Comparison of ENCODE assay signal across 8 cellular contexts in the genomic region with DNA sequence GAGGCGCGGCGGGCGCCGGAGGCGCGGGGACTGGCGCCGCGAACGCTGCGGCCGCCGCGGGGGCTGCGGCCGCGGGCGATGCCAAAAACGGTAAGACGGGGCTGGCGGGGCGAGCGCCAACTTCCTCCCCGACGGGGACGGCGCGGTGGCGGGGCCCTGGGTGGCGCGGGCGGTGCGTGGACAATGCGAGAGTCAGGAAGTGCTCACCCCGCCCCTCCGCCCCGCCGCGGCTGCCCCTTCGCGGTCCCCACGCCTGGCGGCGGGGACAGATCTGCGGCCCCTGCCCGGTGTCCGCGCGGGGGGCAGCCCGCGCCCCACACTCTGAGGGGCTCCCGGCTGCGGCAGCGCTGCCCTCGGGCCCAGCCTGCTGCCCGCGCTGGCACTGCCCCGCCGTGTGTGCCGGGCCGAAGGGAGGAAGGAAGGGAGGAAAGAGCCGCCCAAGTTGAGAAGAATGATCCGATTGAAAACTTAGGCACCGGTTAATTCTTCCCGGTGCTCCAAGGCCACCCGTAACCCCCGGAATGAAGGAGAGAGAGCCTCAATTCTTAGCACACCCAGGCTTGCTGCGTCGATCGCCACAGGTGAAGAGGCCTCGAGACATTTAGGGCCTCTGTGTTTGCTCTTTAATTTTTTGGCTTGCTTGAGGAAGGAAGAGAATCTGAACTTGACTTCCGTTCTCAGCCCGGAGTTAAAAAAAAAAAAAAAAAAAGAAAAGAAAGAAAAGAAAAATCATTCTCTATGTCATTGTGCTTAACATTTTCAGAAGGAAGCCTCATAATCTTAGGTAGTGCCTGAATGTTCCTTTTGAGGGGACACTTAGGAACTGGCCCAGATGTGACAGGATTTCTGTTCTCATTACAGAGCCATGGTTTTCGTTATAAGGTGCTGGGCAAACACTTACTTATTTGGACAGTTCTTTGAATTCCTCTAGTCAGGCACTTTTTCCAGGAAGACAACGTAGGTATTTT. TPM values are rescaled to one million over a fixed set of nuclear protein-coding genes. Genes with fewer than 3 reads are reported as not detected.
DNase-seq lines count a peak whose midpoint lies in the region; ATAC-seq, FAIRE-seq and TF ChIP-seq lines count a peak whose summit lies in the region.

No MANE protein-coding gene starts in this region.

- no peaks in the 10 kb centered on the region for H3K79me2 ChIP-seq in K562 (ENCODE audit: control insufficient read depth, insufficient read depth, low read length)

- H3K27ac ChIP-seq in K562 (ENCODE audit: extremely low read depth, low read depth, low read length) (no peak overlapping the region), iPS DF 6.9 (ENCODE audit: low read length) (no peak overlapping the region)

- H2AFZ ChIP-seq in K562 (ENCODE audit: low read depth, low read length): peak overlapping the region; percentile 89

- ATAC-seq in GM19351 (IDR thresholded peaks at IDR 0.05; ENCODE audit: unreplicated experiment) (peak; percentile 34), HG03460 (IDR thresholded peaks at IDR 0.05; ENCODE audit: unreplicated experiment) (peak; percentile 33), K562 (peak; percentile 77), sciatic nerve (peak; percentile 22)

- no peak for TF ChIP-seq RAD21 in K562 (CRISPR knock-in tag; conservative IDR thresholded peaks at IDR 0.05 in 1 of 2, IDR thresholded peaks at IDR 0.05 in 1 of 2)

- no peak for TF ChIP-seq EP300 in K562 (IDR thresholded peaks at IDR 0.05; ENCODE audit: low read length)

- TF ChIP-seq POLR2A in K562 (conservative IDR thresholded peaks at IDR 0.05): no peak

- 4% methylated on average over 43 of the region's 76 CpGs for WGBS in K562 (ENCODE audit: insufficient coverage, low coverage, missing lambda C conversion rate)
- no CpG with 5 or more reads among the region's 76 CpGs for whole genome bisulfite sequencing in iPS DF 6.9 (ENCODE audit: insufficient coverage, insufficient read length)

- H3K36me3 ChIP-seq in BE2C: no peaks in the 10 kb centered on the region
- no peaks in the 10 kb centered on the region for H3K36me3 ChIP-seq in K562 (ENCODE audit: control insufficient read depth, insufficient read depth, low read length)
- no peaks in the 10 kb centered on the region for H3K36me3 ChIP-seq in iPS DF 6.9 (ENCODE audit: control insufficient read depth, insufficient read depth, low read length)

- H3K4me2 ChIP-seq in K562 (ENCODE audit: insufficient read depth, low read length): peak overlapping the region; percentile 71

- DNase-seq in BE2C (peak; percentile 27), T-helper 1 cell (peak; percentile 50 to 67 (median 53)), K562 (ENCODE audit: extremely low read depth in 1 of 4, low spot score in 3 of 4) (peak; percentile 41 to 60 (median 50)), iPS DF 6.9 (ENCODE audit: low read depth, low spot score) (no peak), sciatic nerve (ENCODE audit: low spot score) (peak; percentile 81), RCC 7860 (ENCODE audit: low spot score) (no peak)

- FAIRE-seq in K562 (lab: Jason Lieb, UNC) (peak; percentile 11), RCC 7860 (lab: Jason Lieb, UNC) (no peak)

- H3K9ac ChIP-seq in K562 (ENCODE audit: insufficient read depth in 1 of 2, low read depth in 2 of 2, low read length in 2 of 2): peak overlapping the region; percentile 46 to 91; a peak in 3 of 4 replicates

- BruUV-seq in K562 (replicated peaks; lab: Mats Ljungman, UMichigan): TSS peak; percentile 48

- peaks cover 3% of the 10 kb centered on the region; the same call in 1 of the 2 replicates for H4K20me1 ChIP-seq in K562 (replicated peaks; ENCODE audit: control insufficient read depth, insufficient read depth, low read length)

- H3K27me3 ChIP-seq in BE2C (peaks cover 20% of the 10 kb centered on the region), K562 (ENCODE audit: control insufficient read depth in 2 of 2, insufficient read depth in 2 of 2, low read length in 2 of 2) (peaks cover 4 to 15% of the 10 kb centered on the region in 2 experiments; a peak in 4 of 5 replicates), iPS DF 6.9 (ENCODE audit: control insufficient read depth, insufficient read depth, low read length) (no peaks in the 10 kb centered on the region)

- intact Hi-C loops in K562 (cut with micrococcal nuclease) (no loop called here), sciatic nerve (cut with DNase I) (no loop called here)

- CTCF ChIA-PET in K562 (lab: Yijun Ruan, JAX; ENCODE audit: low intra/inter-chr PET ratio): no interaction called here

- POLR2A ChIA-PET in K562 (lab: Yijun Ruan, JAX): no interaction called here

- H3K9me1 ChIP-seq in K562 (ENCODE audit: control insufficient read depth, insufficient read depth, low read length): no peaks in the 10 kb centered on the region

- in situ Hi-C loops in K562 (cut with MboI): no loop called here

- H3K4me3 ChIP-seq in BE2C (ENCODE audit: low read depth, low read length) (peak overlapping the region; percentile 59), K562 (peak overlapping the region; percentile 61), iPS DF 6.9 (ENCODE audit: low read length) (peak overlapping the region; percentile 78)

- TF ChIP-seq CTCF in BE2C (IDR thresholded peaks at IDR 0.05; ENCODE audit: low read depth, low read length) (no peak), K562 (IDR thresholded peaks at IDR 0.05 in 2 of 3, conservative IDR thresholded peaks at IDR 0.05 in 1 of 3; ENCODE audit: insufficient read depth in 2 of 3, low read depth in 1 of 3, low read length in 3 of 3) (peak in 1 of 3 experiments; percentile 48; a peak in 1 of 6 replicates)

- H3K9me3 ChIP-seq in BE2C (no peaks in the 10 kb centered on the region), K562 (replicated peaks; ENCODE audit: control insufficient read depth, insufficient read depth, low read depth, low read length) (no peaks in the 10 kb centered on the region), iPS DF 6.9 (ENCODE audit: control insufficient read depth, insufficient read depth, low read length) (no peaks in the 10 kb centered on the region)

- H3K4me1 ChIP-seq in BE2C: no peaks in the 10 kb centered on the region
- H3K4me1 ChIP-seq in K562 (replicated peaks in 1 of 2; ENCODE audit: control insufficient read depth in 2 of 2, insufficient read depth in 2 of 2, low read length in 2 of 2): peaks cover 0 to 14% of the 10 kb centered on the region in 2 experiments; a peak in 3 of 5 replicates
- H3K4me1 ChIP-seq in iPS DF 6.9 (ENCODE audit: control insufficient read depth, insufficient read depth, low read length): no peaks in the 10 kb centered on the region

TF ChIP-seq in K562, 482 proteins besides CTCF, POLR2A, EP300 and RAD21 (continues in another document):
- TF ChIP-seq SIN3B (IDR thresholded peaks at IDR 0.05; ENCODE audit: low read depth) (peak; percentile 18; the same call in 1 of the 2 replicates), GATAD2B (IDR thresholded peaks at IDR 0.05; ENCODE audit: borderline replicate concordance) (peak; percentile 59; the same call in 1 of the 2 replicates), ZBTB17 (CRISPR knock-in tag; IDR thresholded peaks at IDR 0.05) (0 out of 2 replicates have a peak, but pooled peaks have one; percentile 74), ERF (CRISPR knock-in tag; IDR thresholded peaks at IDR 0.05) (peak; percentile 68; the same call in 1 of the 2 replicates), RB1 (IDR thresholded peaks at IDR 0.05; ENCODE audit: low read depth) (0 out of 2 replicates have a peak, but pooled peaks have one; percentile 39), CREBBP (IDR thresholded peaks at IDR 0.05; ENCODE audit: low read depth, low read length) (no peak)
- TF ChIP-seq, protein P1, sequence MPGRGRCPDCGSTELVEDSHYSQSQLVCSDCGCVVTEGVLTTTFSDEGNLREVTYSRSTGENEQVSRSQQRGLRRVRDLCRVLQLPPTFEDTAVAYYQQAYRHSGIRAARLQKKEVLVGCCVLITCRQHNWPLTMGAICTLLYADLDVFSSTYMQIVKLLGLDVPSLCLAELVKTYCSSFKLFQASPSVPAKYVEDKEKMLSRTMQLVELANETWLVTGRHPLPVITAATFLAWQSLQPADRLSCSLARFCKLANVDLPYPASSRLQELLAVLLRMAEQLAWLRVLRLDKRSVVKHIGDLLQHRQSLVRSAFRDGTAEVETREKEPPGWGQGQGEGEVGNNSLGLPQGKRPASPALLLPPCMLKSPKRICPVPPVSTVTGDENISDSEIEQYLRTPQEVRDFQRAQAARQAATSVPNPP (IDR thresholded peaks at IDR 0.05; ENCODE audit: borderline replicate concordance, insufficient read depth, insufficient read length): no peak

RNA-seq across cellular contexts. Expression of a gene that starts 1.0 kb away (rescaled TPM):
- polyA plus RNA-seq in BE2C (2012; ENCODE audit: insufficient read depth, insufficient read length, low read depth): not detected
- 0.62 and 1.7 TPM in 2 replicates for total RNA-seq in K562 (2011; cell fraction: chromatin; rRNA removed; ENCODE audit: low replicate concordance)
- 0.92 and 1.0 TPM in 2 replicates for total RNA-seq in K562 (2011; cell fraction: nucleolus; rRNA removed)
- 1.0 and 1.6 TPM in 2 replicates for total RNA-seq in K562 (2011; cell fraction: nucleoplasm; rRNA removed)
- total RNA-seq in K562 (2014; rRNA removed) (1.8 TPM in 2 replicates), K562 (2014; rRNA removed; fragmentation: Illumina TruSeq; extraction: Trizol) (1.2 and 1.5 TPM in 2 replicates), K562 (2015; rRNA removed; fragmentation: Illumina TruSeq; extraction: Trizol) (0.57 and 0.83 TPM in 2 replicates), K562 (2021) (1.6 and 2.3 TPM in 2 replicates), sciatic nerve (36.2 TPM)
- polyA plus RNA-seq in K562 (2011; rRNA removed) (1.6 and 1.7 TPM in 2 replicates), K562 (2014; fragmentation: Illumina TruSeq; extraction: Trizol) (1.1 and 1.7 TPM in 2 replicates), K562 (2014; fragmentation: Nextera tagmentation; extraction: Ambion mirVana) (under 1 TPM; 0.31 to 0.58 TPM), K562 (2014; rRNA removed) (0.77 and 1.1 TPM in 2 replicates)
- 0.64 and 1.0 TPM in 2 replicates for polyA plus RNA-seq in K562 (2011; cell fraction: cytosol; rRNA removed)
- 0.67 and 0.70 TPM in 2 replicates for polyA plus RNA-seq in K562 (2011; cell fraction: nucleus; rRNA removed)
- polyA plus RNA-seq in K562 (2012): 0.76 and 2.3 TPM in 2 replicates
- polyA minus RNA-seq in K562 (2011; rRNA and poly(A)+ RNA removed): 3.1 and 3.2 TPM in 2 replicates
- polyA minus RNA-seq in K562 (2011; cell fraction: cytosol; rRNA and poly(A)+ RNA removed): 1.3 and 1.9 TPM in 2 replicates
- 0.94 and 1.6 TPM in 2 replicates for polyA minus RNA-seq in K562 (2011; cell fraction: nucleus; rRNA and poly(A)+ RNA removed)

Comparison
In these comparisons a context has a peak if more than half of its experiments do, and no peak if none do; other contexts are left out.
1. DNase-seq: peak in BE2C (single experiment), T-helper 1 cell (5 of 5), K562 (4 of 4) and sciatic nerve (single experiment); none in iPS DF 6.9 (single experiment) and RCC 7860 (single experiment).
2. ATAC-seq: peak in every context shown above with its lines; median percentile 77 in K562; 34 in GM19351; 33 in HG03460; 22 in sciatic nerve.
3. RNA of a gene that starts 1.0 kb away (total RNA-seq): 36.2 TPM in sciatic nerve (single experiment); 0.57 to 2.3 TPM in K562; every median in the first group is over 10 times any median in the second.
4. Peak in every context shown above with its lines, with median percentiles within 50 percentile points of each other: H3K4me3 ChIP-seq.